ENCODE assay signal across 18 cellular contexts in genomic region chr6:170225852-170226417, GRCh38.
DNase-seq lines count a peak whose midpoint lies in the region; ATAC-seq and TF ChIP-seq lines count a peak whose summit lies in the region.
"Had no signal": no experiment of that assay in that cellular context is flagged by ENCODE, and none has a peak within 500 bp of the region (broad histone marks: within the 10 kb centered on the region; RNA-seq: fewer than 3 reads in every experiment).

No MANE protein-coding gene starts in this region.

- intact Hi-C loops in cardiac septum (cut with DNase I), result no loop called here
- intact Hi-C loops in left ventricle myocardium inferior (cut with micrococcal nuclease), result no loop called here

- H3K4me3 Mint-ChIP-seq in stimulated activated naive B cell treated with anti-CD40 and anti-IgM and Interleukin-4, amounts not matched to agents 10 μg/mL and 1 μg/mL and 100 μg/mL, for 72 hours, result no peak overlapping the region
- H3K4me3 Mint-ChIP-seq: activated CD4-positive, alpha-beta T cell treated with anti-CD3 and anti-CD28 coated beads for 36 hours; activated naive CD8-positive, alpha-beta T cell treated with anti-CD3 and anti-CD28 coated beads for 36 hours; T-helper 1 cell treated with Interleukin-12 subunit alpha and Interleukin-12 subunit beta and Interleukin-4 antibody, amounts not matched to agents 30 μg/mL and 1 μg/mL, for 36 hours had no signal

- WGBS in suprapubic skin, result 42% methylated on average over 22 of the region's 22 CpGs

- peaks cover 0 to 3% of the 10 kb centered on the region in 2 donors for H3K4me1 Mint-ChIP-seq in stimulated activated naive B cell treated with anti-CD40 and anti-IgM and Interleukin-4, amounts not matched to agents 10 μg/mL and 1 μg/mL and 100 μg/mL, for 72 hours

- DNase-seq in cardiac septum (ENCODE audit: low spot score) (peak; percentile 78), left ventricle myocardium inferior (no peak), dermis blood vessel endothelial cell (peak; percentile 64), lung microvascular endothelial cell (ENCODE audit: low read depth in 2 of 2) (peak; percentile 74 to 88), suprapubic skin (ENCODE audit: low spot score in 2 of 2) (peak; percentile 66 to 77), occipital lobe (lab: John Stamatoyannopoulos, UW) (no peak)
- no peak for DNase-seq in stimulated activated CD8-positive, alpha-beta memory T cell treated with anti-CD3 and anti-CD28 coated beads, Interleukin-4, amount 100 ng/mL, for 48 hours
- no peak for DNase-seq in stimulated activated naive B cell treated with anti-CD40 and anti-IgM and Interleukin-4, amounts not matched to agents 10 μg/mL and 1 μg/mL and 100 μg/mL, for 72 hours
- DNase-seq: activated CD4-positive, alpha-beta T cell treated with anti-CD3 and anti-CD28 coated beads for 36 hours; activated naive CD8-positive, alpha-beta T cell treated with anti-CD3 and anti-CD28 coated beads for 36 hours; caudate nucleus; Karpas-422; NCI-H187; NCI-H526 treated with DMSO at 0.1 percent for 48 hours; stimulated activated CD4-positive, alpha-beta T cell treated with anti-CD3 and anti-CD28 coated beads, Interleukin-4, amount 100 ng/mL, for 4 hours; transverse colon had no signal

- no peak overlapping the region for H3K4me3 ChIP-seq in left ventricle myocardium inferior
- no peak overlapping the region for H3K4me3 ChIP-seq in suprapubic skin
- H3K4me3 ChIP-seq: transverse colon had no signal

- H3K27me3 Mint-ChIP-seq in stimulated activated naive B cell treated with anti-CD40 and anti-IgM and Interleukin-4, amounts not matched to agents 10 μg/mL and 1 μg/mL and 100 μg/mL, for 72 hours, result no peaks in the 10 kb centered on the region
- H3K27me3 Mint-ChIP-seq: activated CD4-positive, alpha-beta T cell treated with anti-CD3 and anti-CD28 coated beads for 36 hours; activated naive CD8-positive, alpha-beta T cell treated with anti-CD3 and anti-CD28 coated beads for 36 hours had no signal

- no peak for TF ChIP-seq CTCF in left ventricle myocardium inferior (IDR thresholded peaks at IDR 0.05; ENCODE audit: borderline replicate concordance)
- no peak for TF ChIP-seq CTCF in suprapubic skin (IDR thresholded peaks at IDR 0.05)

- no peaks in the 10 kb centered on the region for H3K9me3 Mint-ChIP-seq in stimulated activated naive B cell treated with anti-CD40 and anti-IgM and Interleukin-4, amounts not matched to agents 10 μg/mL and 1 μg/mL and 100 μg/mL, for 72 hours
- H3K9me3 Mint-ChIP-seq: activated naive CD8-positive, alpha-beta T cell treated with anti-CD3 and anti-CD28 coated beads for 36 hours; T-helper 1 cell treated with Interleukin-12 subunit alpha and Interleukin-12 subunit beta and Interleukin-4 antibody, amounts not matched to agents 30 μg/mL and 1 μg/mL, for 36 hours had no signal

- no peak for TF ChIP-seq POLR2A in suprapubic skin (IDR thresholded peaks at IDR 0.05)

- H3K27ac Mint-ChIP-seq in stimulated activated naive B cell treated with anti-CD40 and anti-IgM and Interleukin-4, amounts not matched to agents 10 μg/mL and 1 μg/mL and 100 μg/mL, for 72 hours, result no peak overlapping the region
- H3K27ac Mint-ChIP-seq: activated CD4-positive, alpha-beta T cell treated with anti-CD3 and anti-CD28 coated beads for 36 hours; activated naive CD8-positive, alpha-beta T cell treated with anti-CD3 and anti-CD28 coated beads for 36 hours; T-helper 1 cell treated with Interleukin-12 subunit alpha and Interleukin-12 subunit beta and Interleukin-4 antibody, amounts not matched to agents 30 μg/mL and 1 μg/mL, for 36 hours had no signal

- H3K36me3 ChIP-seq in left ventricle myocardium inferior (no peaks in the 10 kb centered on the region), suprapubic skin (no peaks in the 10 kb centered on the region)
- H3K36me3 ChIP-seq: transverse colon had no signal

- H3K36me3 Mint-ChIP-seq in stimulated activated naive B cell treated with anti-CD40 and anti-IgM and Interleukin-4, amounts not matched to agents 10 μg/mL and 1 μg/mL and 100 μg/mL, for 72 hours, result no peaks in the 10 kb centered on the region
- H3K36me3 Mint-ChIP-seq: activated naive CD8-positive, alpha-beta T cell treated with anti-CD3 and anti-CD28 coated beads for 36 hours had no signal

- no peaks in the 10 kb centered on the region for H3K27me3 ChIP-seq in left ventricle myocardium inferior (ENCODE audit: low read depth)
- peaks cover 39% of the 10 kb centered on the region for H3K27me3 ChIP-seq in suprapubic skin
- H3K27me3 ChIP-seq: transverse colon had no signal

- no peaks in the 10 kb centered on the region for H3K9me3 ChIP-seq in left ventricle myocardium inferior (replicated peaks)
- no peaks in the 10 kb centered on the region for H3K9me3 ChIP-seq in suprapubic skin
- H3K9me3 ChIP-seq: Caco-2, transverse colon had no signal

- H3K27ac ChIP-seq in left ventricle myocardium inferior (replicated peaks), result no peak overlapping the region
- H3K27ac ChIP-seq in suprapubic skin, result peak overlapping the region; percentile 91
- H3K27ac ChIP-seq: transverse colon had no signal

- peaks cover 16% of the 10 kb centered on the region for H3K4me1 ChIP-seq in left ventricle myocardium inferior
- peaks cover 38% of the 10 kb centered on the region for H3K4me1 ChIP-seq in suprapubic skin
- H3K4me1 ChIP-seq: Caco-2 had no signal

- TF ChIP-seq EP300 in suprapubic skin (IDR thresholded peaks at IDR 0.05), result no peak

- ATAC-seq in stimulated activated naive B cell treated with anti-CD40 and anti-IgM and Interleukin-4, amounts not matched to agents 10 μg/mL and 1 μg/mL and 100 μg/mL, for 72 hours (replicated peaks), result no peak
- ATAC-seq: activated CD4-positive, alpha-beta T cell treated with anti-CD3 and anti-CD28 coated beads for 36 hours had no signal

Comparison
In these comparisons a context has a peak if more than half of its experiments do, and no peak if none do; other contexts are left out.
1. DNase-seq: peak in cardiac septum (single experiment), dermis blood vessel endothelial cell (single experiment), lung microvascular endothelial cell (2 of 2) and suprapubic skin (2 of 2); none in left ventricle myocardium inferior (single experiment), stimulated activated CD8-positive, alpha-beta memory T cell treated with anti-CD3 and anti-CD28 coated beads, Interleukin-4, amount 100 ng/mL, for 48 hours (single experiment), occipital lobe (single experiment) and stimulated activated naive B cell treated with anti-CD40 and anti-IgM and Interleukin-4, amounts not matched to agents 10 μg/mL and 1 μg/mL and 100 μg/mL, for 72 hours (single experiment).